In the genomic region with DNA sequence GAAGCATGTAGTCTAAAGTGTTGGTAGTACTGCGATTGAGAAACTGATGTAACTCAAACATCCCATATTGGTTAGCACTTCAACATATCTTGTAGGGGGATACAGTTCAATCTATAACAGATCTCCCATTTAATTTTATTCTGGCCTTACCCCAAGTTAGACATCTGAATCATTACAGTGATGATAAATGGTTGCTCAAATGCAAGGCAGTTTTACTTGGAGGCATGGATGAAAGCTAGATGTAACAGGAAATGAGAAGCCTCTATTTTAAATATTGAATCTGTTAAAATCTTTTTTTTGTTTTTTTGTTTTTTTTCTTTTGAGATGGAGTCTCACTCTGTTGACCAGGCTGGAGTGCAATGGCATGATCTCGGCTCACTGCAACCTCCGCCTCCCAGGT, we compare ENCODE assay signal across 22 cellular contexts. TPM values are rescaled to one million over a fixed set of nuclear protein-coding genes. Genes with fewer than 3 reads are reported as not detected.
DNase-seq lines count a peak whose midpoint lies in the region; ATAC-seq, FAIRE-seq and TF ChIP-seq lines count a peak whose summit lies in the region.
"Had no signal": no experiment of that assay in that cellular context is flagged by ENCODE, and none has a peak within 500 bp of the region (broad histone marks: within the 10 kb centered on the region; RNA-seq: fewer than 3 reads in every experiment).

No MANE protein-coding gene starts in this region.

- H3K4ac ChIP-seq in IMR-90 (ENCODE audit: low read depth, low read length) = peak overlapping the region; percentile 92

- TF ChIP-seq POLR2A in IMR-90 (IDR thresholded peaks at IDR 0.05; ENCODE audit: low read depth, low read length) (no peak), GM12878 (IDR thresholded peaks at IDR 0.05; ENCODE audit: low read depth, low read length) (no peak), gastroesophageal sphincter (IDR thresholded peaks at IDR 0.05) (no peak)

- no peak overlapping the region for H3K4me3 Mint-ChIP-seq in stimulated activated naive B cell treated with anti-CD40 and anti-IgM and Interleukin-4, amounts not matched to agents 10 μg/mL and 1 μg/mL and 100 μg/mL, for 72 hours
- H3K4me3 Mint-ChIP-seq in immature natural killer cell = no peak overlapping the region
- H3K4me3 Mint-ChIP-seq: natural killer cell treated with Interleukin-12 subunit alpha and Interleukin-12 subunit beta and Interleukin-15 and Interleukin-18, amount 100 ng/mL, for 72 hours; stimulated activated naive CD8-positive, alpha-beta T cell treated with anti-CD3 and anti-CD28 coated beads, Interleukin-15, amount 100 ng/mL, for 72 hours had no signal

- DNase-seq in IMR-90 (no peak), GM12878 (ENCODE audit: low read depth, low spot score) (no peak), dorsolateral prefrontal cortex (no peak), KG1 (lab: John Stamatoyannopoulos, UW) (no peak), immature natural killer cell (no peak)
- no peak for DNase-seq in stimulated activated naive B cell treated with anti-CD40 and anti-IgM and Interleukin-4, amounts not matched to agents 10 μg/mL and 1 μg/mL and 100 μg/mL, for 72 hours
- no peak for DNase-seq in activated T-cell treated with anti-CD3 and anti-CD28 coated beads, Interleukin-2, amount 50 U/mL, for 1 hour
- DNase-seq: activated CD4-positive, alpha-beta T cell treated with anti-CD3 and anti-CD28 coated beads for 4 hours; activated effector memory CD4-positive, alpha-beta T cell treated with Interleukin-2 at 50 U/mL for 16 hours; adrenal gland; DMS79; erythroblast; MG63; NCI-H1436; NCI-H524 treated with DMSO at 0.1 percent for 48 hours; stimulated activated CD4-positive, alpha-beta T cell treated with anti-CD3 and anti-CD28 coated beads, Interleukin-2, amount 100 ng/mL, for 48 hours; stimulated activated naive CD8-positive, alpha-beta T cell treated with anti-CD3 and anti-CD28 coated beads, Interleukin-15, amount 100 ng/mL, for 72 hours had no signal

- CTCF ChIA-PET in IMR-90 (lab: Yijun Ruan, JAX) = no interaction called here
- CTCF ChIA-PET in GM12878 (lab: Yijun Ruan, JAX) = interaction anchor here (1.2 kb wide), 1 partner anchor 10 kb away, joined by 3 read pairs; no protein-coding TSS in a partner anchor

- no peaks in the 10 kb centered on the region for H3K79me2 ChIP-seq in GM12878 (ENCODE audit: control insufficient read depth, insufficient read depth, low read length)

- TF ChIP-seq RAD21 in IMR-90 (IDR thresholded peaks at IDR 0.05; ENCODE audit: low read length) (no peak), GM12878 (IDR thresholded peaks at IDR 0.05; ENCODE audit: insufficient read depth, low read depth, low read length) (no peak)

- H2AFZ ChIP-seq in IMR-90 (replicated peaks; ENCODE audit: low read length, poor library complexity) = peak overlapping the region; percentile 44
- 0 out of 2 replicates have a peak overlapping the region, but pooled peaks have one; percentile 19 for H2AFZ ChIP-seq in GM12878 (ENCODE audit: control insufficient read depth, low read depth, low read length)

- no peak overlapping the region for H3K56ac ChIP-seq in IMR-90 (ENCODE audit: extremely low read depth, insufficient read depth, low read length)

- peak overlapping the region; percentile 87 for H3K27ac Mint-ChIP-seq in stimulated activated naive B cell treated with anti-CD40 and anti-IgM and Interleukin-4, amounts not matched to agents 10 μg/mL and 1 μg/mL and 100 μg/mL, for 72 hours
- H3K27ac Mint-ChIP-seq in immature natural killer cell = no peak overlapping the region
- H3K27ac Mint-ChIP-seq: natural killer cell treated with Interleukin-12 subunit alpha and Interleukin-12 subunit beta and Interleukin-15 and Interleukin-18, amount 100 ng/mL, for 72 hours; stimulated activated naive CD8-positive, alpha-beta T cell treated with anti-CD3 and anti-CD28 coated beads, Interleukin-15, amount 100 ng/mL, for 72 hours had no signal

- H4K5ac ChIP-seq in IMR-90 (ENCODE audit: low read depth, low read length) = no peak overlapping the region

- no peaks in the 10 kb centered on the region for H4K20me1 ChIP-seq in IMR-90 (ENCODE audit: insufficient read depth, low read length)
- no peaks in the 10 kb centered on the region for H4K20me1 ChIP-seq in GM12878 (ENCODE audit: control insufficient read depth, insufficient read depth)

- peak overlapping the region; percentile 72 for H4K91ac ChIP-seq in IMR-90 (ENCODE audit: insufficient read depth, low read depth, low read length)

- peak overlapping the region; percentile 73 for H3K14ac ChIP-seq in IMR-90 (replicated peaks; ENCODE audit: low read depth, low read length)

- H3K9me1 ChIP-seq in IMR-90 (ENCODE audit: insufficient read depth, low read length) = peaks cover 30% of the 10 kb centered on the region

- H2AK9ac ChIP-seq in IMR-90 (replicated peaks; ENCODE audit: low read depth, low read length, poor library complexity) = no peak overlapping the region

- no peaks in the 10 kb centered on the region for H3K27me3 Mint-ChIP-seq in stimulated activated naive B cell treated with anti-CD40 and anti-IgM and Interleukin-4, amounts not matched to agents 10 μg/mL and 1 μg/mL and 100 μg/mL, for 72 hours
- peaks cover 0 to 3% (median 0%) of the 10 kb centered on the region in 3 donors for H3K27me3 Mint-ChIP-seq in immature natural killer cell (ENCODE audit: low read depth in 3 of 3)

- H3K4me3 ChIP-seq in IMR-90 (ENCODE audit: insufficient read depth, low read depth, low read length) (no peak overlapping the region), GM12878 (no peak overlapping the region), gastroesophageal sphincter (no peak overlapping the region), dorsolateral prefrontal cortex (no peak overlapping the region)
- H3K4me3 ChIP-seq: adrenal gland, cardiac muscle cell, MG63, skin epidermis had no signal

- POLR2A ChIA-PET in IMR-90 (lab: Charles Lee; ENCODE audit: unreplicated experiment) (no interaction called here), GM12878 (lab: Charles Lee) (no interaction called here)

- peak overlapping the region; percentile 60 to 71 for H4K8ac ChIP-seq in IMR-90 (ENCODE audit: low read depth in 2 of 2, low read length in 2 of 2)

- ATAC-seq in IMR-90 (ENCODE audit: low read depth) (no peak), GM12878 (no peak), gastroesophageal sphincter (no peak)
- ATAC-seq in stimulated activated naive B cell treated with anti-CD40 and anti-IgM and Interleukin-4, amounts not matched to agents 10 μg/mL and 1 μg/mL and 100 μg/mL, for 72 hours (replicated peaks) = no peak
- ATAC-seq: natural killer cell treated with Interleukin-12 subunit alpha and Interleukin-12 subunit beta and Interleukin-15 and Interleukin-18, amount 100 ng/mL, for 72 hours; stimulated activated naive CD8-positive, alpha-beta T cell treated with anti-CD3 and anti-CD28 coated beads, Interleukin-15, amount 100 ng/mL, for 72 hours had no signal

- no CpG with 5 or more reads among the region's 3 CpGs for WGBS in IMR-90 (ENCODE audit: extremely low coverage in 2 of 2, insufficient read length in 1 of 2), 2 experiments
- WGBS in GM12878 (ENCODE audit: insufficient coverage, insufficient replicate concordance, low lambda C conversion rate, missing lambda C conversion rate) = 100% methylated on average over 3 of the region's 3 CpGs
- WGBS in gastroesophageal sphincter (ENCODE audit: low coverage in 1 of 2), 2 donors = 100% methylated on average over 3 of the region's 3 CpGs

- intact Hi-C loops in IMR-90 (cut with micrococcal nuclease) (loop anchor here (2.0 to 5.0 kb wide), 2 partner anchors 37 to 52 kb away; no protein-coding TSS in a partner anchor), GM12878 (cut with micrococcal nuclease; ENCODE audit: unreplicated experiment) (no loop called here), dorsolateral prefrontal cortex (cut with DNase I) (no loop called here)

- H2BK5ac ChIP-seq in IMR-90 (ENCODE audit: low read depth, low read length, poor library complexity, severe bottlenecking) = peak overlapping the region; percentile 80

- TF ChIP-seq CTCF in IMR-90 (conservative IDR thresholded peaks at IDR 0.05; ENCODE audit: low read depth, low read length) (no peak), GM12878 (IDR thresholded peaks at IDR 0.05 in 2 of 3, conservative IDR thresholded peaks at IDR 0.05 in 1 of 3; ENCODE audit: control insufficient read depth in 2 of 3, extremely low read depth in 1 of 3, insufficient read depth in 1 of 3, low read depth in 3 of 3, low read length in 3 of 3) (no peak), gastroesophageal sphincter (IDR thresholded peaks at IDR 0.05) (no peak), dorsolateral prefrontal cortex (IDR thresholded peaks at IDR 0.05 in 54 of 56, conservative IDR thresholded peaks at IDR 0.05 in 2 of 56; ENCODE audit: low read depth in 1 of 56, partially characterized antibody in 56 of 56) (no peak)

- H3K36me3 Mint-ChIP-seq in stimulated activated naive B cell treated with anti-CD40 and anti-IgM and Interleukin-4, amounts not matched to agents 10 μg/mL and 1 μg/mL and 100 μg/mL, for 72 hours = peaks cover 1 to 4% of the 10 kb centered on the region in 2 donors
- no peaks in the 10 kb centered on the region for H3K36me3 Mint-ChIP-seq in immature natural killer cell
- H3K36me3 Mint-ChIP-seq: natural killer cell treated with Interleukin-12 subunit alpha and Interleukin-12 subunit beta and Interleukin-15 and Interleukin-18, amount 100 ng/mL, for 72 hours had no signal

- H2BK120ac ChIP-seq in IMR-90 (ENCODE audit: low read depth, low read length) = peak overlapping the region; percentile 94

- TF ChIP-seq EP300 in GM12878 (IDR thresholded peaks at IDR 0.05; ENCODE audit: borderline replicate concordance in 1 of 2, control insufficient read depth in 1 of 2, low read depth in 2 of 2, low read length in 2 of 2) (no peak), gastroesophageal sphincter (IDR thresholded peaks at IDR 0.05) (no peak)

- peak overlapping the region; percentile 66; the same call in 1 of the 2 replicates for H3K18ac ChIP-seq in IMR-90 (ENCODE audit: low read depth, low read length)

- H3K9me3 Mint-ChIP-seq in stimulated activated naive B cell treated with anti-CD40 and anti-IgM and Interleukin-4, amounts not matched to agents 10 μg/mL and 1 μg/mL and 100 μg/mL, for 72 hours = no peaks in the 10 kb centered on the region
- no peaks in the 10 kb centered on the region for H3K9me3 Mint-ChIP-seq in immature natural killer cell
- H3K9me3 Mint-ChIP-seq: natural killer cell treated with Interleukin-12 subunit alpha and Interleukin-12 subunit beta and Interleukin-15 and Interleukin-18, amount 100 ng/mL, for 72 hours; stimulated activated naive CD8-positive, alpha-beta T cell treated with anti-CD3 and anti-CD28 coated beads, Interleukin-15, amount 100 ng/mL, for 72 hours had no signal

- H2BK20ac ChIP-seq in IMR-90 (ENCODE audit: low read depth, low read length) = peak overlapping the region; percentile 92

- SMC1A ChIA-PET in GM12878 (lab: Charles Lee; ENCODE audit: uncharacterized antibody, unreplicated experiment) = no interaction called here

- dilution Hi-C loops in IMR-90 (cut with HindIII; ENCODE audit: low sequenced_read_pairs, unreplicated experiment) = no loop called here

- H3K9ac ChIP-seq in IMR-90 (ENCODE audit: low read depth, low read length) = no peak overlapping the region
- H3K9ac ChIP-seq in GM12878 (ENCODE audit: control insufficient read depth, insufficient read depth, low read length) = no peak overlapping the region

- H3K4me2 ChIP-seq in IMR-90 (ENCODE audit: low read depth, low read length) (no peak overlapping the region), GM12878 (ENCODE audit: control insufficient read depth, insufficient read depth) (no peak overlapping the region)

- H3K4me1 ChIP-seq in IMR-90 (ENCODE audit: control insufficient read depth, insufficient read depth, low read length) (peaks cover 30% of the 10 kb centered on the region), GM12878 (ENCODE audit: control insufficient read depth, insufficient read depth, low read length) (peaks cover 26% of the 10 kb centered on the region), gastroesophageal sphincter (peaks cover 3 to 41% (median 19%) of the 10 kb centered on the region in 3 donors)

- H3K9me3 ChIP-seq in IMR-90 (ENCODE audit: control insufficient read depth, insufficient read depth, low read length) (no peaks in the 10 kb centered on the region), GM12878 (replicated peaks; ENCODE audit: control insufficient read depth, insufficient read depth, low read length) (peaks cover 5% of the 10 kb centered on the region; the same call in 2 of the 3 replicates), gastroesophageal sphincter (no peaks in the 10 kb centered on the region)
- H3K9me3 ChIP-seq: adrenal gland, MG63 had no signal

- in situ Hi-C loops in IMR-90 (cut with MboI; ENCODE audit: low sequenced_read_pairs) (loop anchor here (10.0 kb wide), 1 partner anchor 50 kb away; a partner anchor contains a TSS), GM12878 (cut with MboI) (no loop called here)

- H2AK5ac ChIP-seq in IMR-90 (ENCODE audit: low read depth, low read length) = peak overlapping the region; percentile 98

- no peak overlapping the region for H3K27ac ChIP-seq in IMR-90 (ENCODE audit: insufficient read depth, low read length)
- H3K27ac ChIP-seq in GM12878 (ENCODE audit: control insufficient read depth, insufficient read depth) = no peak overlapping the region
- peak overlapping the region in 3 of 4 donors; percentile 78 to 87 (median 84) for H3K27ac ChIP-seq in gastroesophageal sphincter
- no peak overlapping the region for H3K27ac ChIP-seq in dorsolateral prefrontal cortex
- H3K27ac ChIP-seq: adrenal gland, cardiac muscle cell had no signal

- BruUV-seq in IMR-90 (replicated peaks; lab: Mats Ljungman, UMichigan) (no TSS peak), GM12878 (replicated peaks; lab: Mats Ljungman, UMichigan) (no TSS peak)

- peak overlapping the region; percentile 97; the same call in 1 of the 3 replicates for H2BK15ac ChIP-seq in IMR-90 (ENCODE audit: low read depth, low read length)

- H3K79me1 ChIP-seq in IMR-90 (ENCODE audit: low read depth in 1 of 2, low read length in 2 of 2) = peaks cover 0 to 16% of the 10 kb centered on the region in 2 experiments; a peak in 1 of 4 replicates

- FAIRE-seq in GM12878 (lab: Jason Lieb, UNC) = no peak
- FAIRE-seq: TTC549 had no signal

- 0 out of 2 replicates have a peak overlapping the region, but pooled peaks have one; percentile 10 for H3K23ac ChIP-seq in IMR-90 (ENCODE audit: low read depth, low read length)

- RAD21 ChIA-PET in GM12878 (lab: Charles Lee; ENCODE audit: unreplicated experiment) = no interaction called here

- peaks cover 31 to 44% of the 10 kb centered on the region in 2 donors for H3K4me1 Mint-ChIP-seq in stimulated activated naive B cell treated with anti-CD40 and anti-IgM and Interleukin-4, amounts not matched to agents 10 μg/mL and 1 μg/mL and 100 μg/mL, for 72 hours
- H3K4me1 Mint-ChIP-seq in immature natural killer cell = no peaks in the 10 kb centered on the region
- H3K4me1 Mint-ChIP-seq: stimulated activated naive CD8-positive, alpha-beta T cell treated with anti-CD3 and anti-CD28 coated beads, Interleukin-15, amount 100 ng/mL, for 72 hours had no signal

- H3K36me3 ChIP-seq in IMR-90 (ENCODE audit: control insufficient read depth, insufficient read depth, low read length) (no peaks in the 10 kb centered on the region), GM12878 (ENCODE audit: control insufficient read depth in 2 of 2, insufficient read depth in 2 of 2, low read length in 1 of 2) (no peaks in the 10 kb centered on the region), gastroesophageal sphincter (no peaks in the 10 kb centered on the region)
- H3K36me3 ChIP-seq: adrenal gland, cardiac muscle cell, MG63 had no signal

- no peaks in the 10 kb centered on the region for H3K27me3 ChIP-seq in IMR-90 (ENCODE audit: control insufficient read depth, insufficient read depth, low read length)
- H3K27me3 ChIP-seq in GM12878 (replicated peaks in 1 of 2; ENCODE audit: control insufficient read depth in 2 of 2, insufficient read depth in 2 of 2, low read length in 1 of 2) = no peaks in the 10 kb centered on the region
- H3K27me3 ChIP-seq in gastroesophageal sphincter = no peaks in the 10 kb centered on the region
- H3K27me3 ChIP-seq in dorsolateral prefrontal cortex = no peaks in the 10 kb centered on the region
- H3K27me3 ChIP-seq: adrenal gland, cardiac muscle cell, MG63 had no signal

RNA-seq across cellular contexts. Expression of a gene that starts 44.2 kb away (rescaled TPM):
- 3.9 and 4.1 TPM in 2 replicates for total RNA-seq in IMR-90 (2012; rRNA removed)
- polyA plus RNA-seq in IMR-90 (2012; rRNA removed) = 7.4 and 8.0 TPM in 2 replicates
- polyA plus RNA-seq in IMR-90 (2012; cell fraction: cytosol; rRNA removed) = 6.4 and 11.4 TPM in 2 replicates
- 3.2 and 5.5 TPM in 2 replicates for polyA plus RNA-seq in IMR-90 (2012; cell fraction: nucleus; rRNA removed; ENCODE audit: low replicate concordance)
- total RNA-seq in GM12878 (2013; cell fraction: nucleolus; rRNA removed) = 1.2 TPM in 2 replicates
- 8.0 and 8.2 TPM in 2 replicates for total RNA-seq in GM12878 (2014; rRNA removed)
- 2.8 and 3.5 TPM in 2 replicates for total RNA-seq in GM12878 (2014; rRNA removed; fragmentation: Illumina TruSeq; extraction: Trizol)
- 9.3 and 10.0 TPM in 2 replicates for total RNA-seq in GM12878 (2021)
- polyA plus RNA-seq in GM12878 (2011; ENCODE audit: low read depth) = 2.5 TPM
- 0.35 and 0.58 TPM in 2 replicates for polyA plus RNA-seq in GM12878 (2011; rRNA removed)
- polyA plus RNA-seq in GM12878 (2011; cell fraction: cytosol; rRNA removed) = 0.58 and 0.84 TPM in 2 replicates
- polyA plus RNA-seq in GM12878 (2011; cell fraction: nucleus; rRNA removed) = 0.64 and 1.1 TPM in 2 replicates
- polyA plus RNA-seq in GM12878 (2012) = 5.9 and 6.8 TPM in 2 replicates
- polyA plus RNA-seq in GM12878 (2014; fragmentation: Illumina TruSeq; extraction: Trizol) = 1.5 and 2.8 TPM in 2 replicates
- polyA plus RNA-seq in GM12878 (2014; fragmentation: Nextera tagmentation; extraction: Ambion mirVana) = 1 to 10 TPM in 1 of 2 experiments, under 1 TPM in 1; 0.69 to 1.1 TPM
- polyA plus RNA-seq in GM12878 (2014; rRNA removed) = 10.2 and 11.9 TPM in 2 replicates
- polyA plus RNA-seq in GM12878 (2016; fragmentation: Nextera tagmentation; extraction: Ambion mirVana) = 1 to 10 TPM; 9.3 to 9.6 TPM
- 0.22 and 0.41 TPM in 2 replicates for polyA minus RNA-seq in GM12878 (2011; rRNA and poly(A)+ RNA removed)
- polyA minus RNA-seq in GM12878 (2011; cell fraction: cytosol; rRNA and poly(A)+ RNA removed) = not detected in 2 replicates
- 0.73 TPM in 1 of 2 replicates, not detected in the other for polyA minus RNA-seq in GM12878 (2011; cell fraction: nucleus; rRNA and poly(A)+ RNA removed)
- 10 to 100 TPM; 14.7 to 23.7 (median 18.8) TPM for total RNA-seq in gastroesophageal sphincter
- 10 to 100 TPM; 15.2 to 33.0 (median 23.6) TPM for total RNA-seq in dorsolateral prefrontal cortex
- polyA plus RNA-seq in immature natural killer cell = 10 to 100 TPM in 1 of 3 donors, 1 to 10 TPM in 2; 3.9 to 15.9 (median 4.2) TPM

RNA-seq across cellular contexts. Expression of a gene that starts 53.5 kb away (rescaled TPM):
- 66.4 and 72.2 TPM in 2 replicates for total RNA-seq in IMR-90 (2012; rRNA removed)
- polyA plus RNA-seq in IMR-90 (2012; rRNA removed) = 56.7 and 63.3 TPM in 2 replicates
- polyA plus RNA-seq in IMR-90 (2012; cell fraction: cytosol; rRNA removed) = 42.0 and 49.1 TPM in 2 replicates
- 40.5 and 49.4 TPM in 2 replicates for polyA plus RNA-seq in IMR-90 (2012; cell fraction: nucleus; rRNA removed; ENCODE audit: low replicate concordance)
- total RNA-seq in GM12878 (2013; cell fraction: nucleolus; rRNA removed) = 0.19 TPM in 1 of 2 replicates, not detected in the other
- total RNA-seq in GM12878 (2014; rRNA removed) = 0.40 and 0.44 TPM in 2 replicates
- 0.18 and 0.36 TPM in 2 replicates for total RNA-seq in GM12878 (2014; rRNA removed; fragmentation: Illumina TruSeq; extraction: Trizol)
- total RNA-seq in GM12878 (2021) = 0.72 TPM in 2 replicates
- 0.31 TPM for polyA plus RNA-seq in GM12878 (2011; ENCODE audit: low read depth)
- polyA plus RNA-seq in GM12878 (2011; rRNA removed) = 0.03 TPM in 1 of 2 replicates, not detected in the other
- polyA plus RNA-seq in GM12878 (2011; cell fraction: cytosol; rRNA removed) = not detected in 2 replicates
- not detected in 2 replicates for polyA plus RNA-seq in GM12878 (2011; cell fraction: nucleus; rRNA removed)
- 0.43 and 0.88 TPM in 2 replicates for polyA plus RNA-seq in GM12878 (2012)
- polyA plus RNA-seq in GM12878 (2014; fragmentation: Illumina TruSeq; extraction: Trizol) = 0.28 and 0.38 TPM in 2 replicates
- under 1 TPM; 0.06 to 0.18 TPM for polyA plus RNA-seq in GM12878 (2014; fragmentation: Nextera tagmentation; extraction: Ambion mirVana)
- 0.50 and 0.52 TPM in 2 replicates for polyA plus RNA-seq in GM12878 (2014; rRNA removed)
- not detected for polyA plus RNA-seq in GM12878 (2016; fragmentation: Nextera tagmentation; extraction: Ambion mirVana)
- polyA minus RNA-seq in GM12878 (2011; rRNA and poly(A)+ RNA removed) = not detected in 2 replicates
- polyA minus RNA-seq in GM12878 (2011; cell fraction: cytosol; rRNA and poly(A)+ RNA removed) = not detected in 2 replicates
- not detected in 2 replicates for polyA minus RNA-seq in GM12878 (2011; cell fraction: nucleus; rRNA and poly(A)+ RNA removed)
- total RNA-seq in gastroesophageal sphincter = 100 to 1,000 TPM in 3 of 4 donors, 10 to 100 TPM in 1; 78.3 to 182 (median 152) TPM
- total RNA-seq in dorsolateral prefrontal cortex = 10 to 100 TPM in 115 of 120 experiments, 1 to 10 TPM in 5; 8.4 to 47.3 (median 17.5) TPM
- polyA plus RNA-seq in immature natural killer cell = not detected

Comparison
In these comparisons a context has a peak if more than half of its experiments do, and no peak if none do; other contexts are left out.
1. H3K27ac ChIP-seq: peak in gastroesophageal sphincter (3 of 4); none in IMR-90 (single experiment), GM12878 (single experiment) and dorsolateral prefrontal cortex (0 of 59).
2. RNA of a gene that starts 53.5 kb away (total RNA-seq): 78.3 to 182 TPM in gastroesophageal sphincter, 66.4 to 72.2 TPM in IMR-90 and 8.4 to 47.3 TPM in dorsolateral prefrontal cortex; 0.18 to 0.72 TPM in GM12878; every median in the first group is over 4 times any median in the second.